Comparison of ENCODE assay signal across 8 cellular contexts in the genomic region with DNA sequence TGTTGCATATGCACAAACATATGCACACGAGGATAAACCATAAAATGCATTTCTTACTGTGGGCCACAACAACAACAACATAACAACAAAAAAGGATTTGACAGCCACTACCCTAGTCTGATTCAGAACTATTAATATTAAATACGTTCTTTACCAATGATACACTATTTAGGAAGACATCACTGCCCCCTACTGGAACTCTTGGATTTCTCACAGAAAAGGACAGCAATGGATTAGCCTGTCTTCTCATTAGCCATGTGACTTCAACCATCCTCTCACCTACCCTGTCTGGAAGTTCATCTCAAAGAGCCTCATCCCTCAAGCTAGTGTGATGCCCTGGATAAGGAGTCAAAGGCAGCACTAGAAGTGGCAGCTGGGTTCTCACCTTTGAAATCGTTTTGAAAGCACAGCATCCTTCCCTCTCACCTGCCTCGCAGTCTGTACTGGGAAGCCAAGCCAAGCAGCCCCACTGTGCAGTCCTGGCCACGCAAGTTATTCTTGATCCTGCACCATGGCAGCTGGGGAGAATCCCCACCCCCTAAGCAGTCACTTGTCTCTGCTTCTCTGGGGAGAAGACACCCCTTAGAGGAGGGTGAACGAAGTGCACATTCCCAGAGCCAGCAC.
DNase-seq lines count a peak whose midpoint lies in the region; ATAC-seq and TF ChIP-seq lines count a peak whose summit lies in the region.

No MANE protein-coding gene starts in this region.

- no peaks in the 10 kb centered on the region for H3K9me2 ChIP-seq in GM23338 (ENCODE audit: insufficient read depth)

- H3K4me1 ChIP-seq in GM23338 (ENCODE audit: insufficient read depth) (no peaks in the 10 kb centered on the region), right cardiac atrium (ENCODE audit: control insufficient read depth, insufficient read depth, low read length) (peaks cover 1% of the 10 kb centered on the region)

- H3K4me1 Mint-ChIP-seq in activated CD8-positive, alpha-beta memory T cell treated with anti-CD3 and anti-CD28 coated beads, Interleukin-2, amount 10 ng/mL, durations not matched to agents 7 days and 5 days = no peaks in the 10 kb centered on the region
- peaks cover 5% of the 10 kb centered on the region; the same call in 2 of the 3 replicates for H3K4me1 Mint-ChIP-seq in GM23338
- no peaks in the 10 kb centered on the region for H3K4me1 Mint-ChIP-seq in activated CD8-positive, alpha-beta T cell treated with anti-CD3 and anti-CD28 coated beads for 36 hours (ENCODE audit: low read depth)
- H3K4me1 Mint-ChIP-seq in stimulated activated effector memory CD8-positive, alpha-beta T cell treated with anti-CD3 and anti-CD28 coated beads, Interleukin-12 subunit alpha, Interleukin-12 subunit beta, amount 100 ng/mL, for 72 hours = no peaks in the 10 kb centered on the region
- H3K4me1 Mint-ChIP-seq in T-helper 2 cell treated with Interferon-gamma antibody and Interleukin-4, amounts not matched to agents 5 μg/mL and 100 μg/mL, for 36 hours (ENCODE audit: low read depth) = no peaks in the 10 kb centered on the region

- CTCF ChIA-PET in activated CD8-positive, alpha-beta memory T cell treated with anti-CD3 and anti-CD28 coated beads, Interleukin-2, amount 10 ng/mL, durations not matched to agents 7 days and 5 days (lab: Charles Lee) = interaction anchor here (1.1 to 4.5 kb wide), 6 partner anchors 179 to 266 kb away, joined by 3 to 37 read pairs (median 4); no protein-coding TSS in a partner anchor
- CTCF ChIA-PET in activated CD8-positive, alpha-beta T cell treated with anti-CD3 and anti-CD28 coated beads for 36 hours (lab: Charles Lee) = interaction anchor here (0.7 to 18.7 kb wide), 6 partner anchors 9 to 262 kb away, joined by 3 to 296 read pairs (median 6); no protein-coding TSS in a partner anchor

- H3K79me2 ChIP-seq in GM23338 (replicated peaks; ENCODE audit: insufficient read depth) = no peaks in the 10 kb centered on the region

- H3K36me3 ChIP-seq in GM23338 (ENCODE audit: insufficient read depth) = no peaks in the 10 kb centered on the region

- no peak overlapping the region for H3K27ac Mint-ChIP-seq in activated CD8-positive, alpha-beta memory T cell treated with anti-CD3 and anti-CD28 coated beads, Interleukin-2, amount 10 ng/mL, durations not matched to agents 7 days and 5 days
- H3K27ac Mint-ChIP-seq in GM23338 = no peak overlapping the region
- no peak overlapping the region for H3K27ac Mint-ChIP-seq in activated CD8-positive, alpha-beta T cell treated with anti-CD3 and anti-CD28 coated beads for 36 hours
- no peak overlapping the region for H3K27ac Mint-ChIP-seq in stimulated activated effector memory CD8-positive, alpha-beta T cell treated with anti-CD3 and anti-CD28 coated beads, Interleukin-12 subunit alpha, Interleukin-12 subunit beta, amount 100 ng/mL, for 72 hours
- no peak overlapping the region for H3K27ac Mint-ChIP-seq in T-helper 2 cell treated with Interferon-gamma antibody and Interleukin-4, amounts not matched to agents 5 μg/mL and 100 μg/mL, for 36 hours

- H3K4me3 ChIP-seq in GM23338 (no peak overlapping the region), right cardiac atrium (ENCODE audit: low read length) (no peak overlapping the region)

- WGBS in right cardiac atrium = 65% methylated on average over 6 of the region's 6 CpGs

- H2AFZ ChIP-seq in GM23338 = no peak overlapping the region

- POLR2A ChIA-PET in activated CD8-positive, alpha-beta T cell treated with anti-CD3 and anti-CD28 coated beads for 36 hours (lab: Charles Lee) = no interaction called here

- no peak overlapping the region for H3K4me3 Mint-ChIP-seq in activated CD8-positive, alpha-beta memory T cell treated with anti-CD3 and anti-CD28 coated beads, Interleukin-2, amount 10 ng/mL, durations not matched to agents 7 days and 5 days
- no peak overlapping the region for H3K4me3 Mint-ChIP-seq in GM23338
- H3K4me3 Mint-ChIP-seq in activated CD8-positive, alpha-beta T cell treated with anti-CD3 and anti-CD28 coated beads for 36 hours = no peak overlapping the region
- no peak overlapping the region for H3K4me3 Mint-ChIP-seq in stimulated activated effector memory CD8-positive, alpha-beta T cell treated with anti-CD3 and anti-CD28 coated beads, Interleukin-12 subunit alpha, Interleukin-12 subunit beta, amount 100 ng/mL, for 72 hours
- no peak overlapping the region for H3K4me3 Mint-ChIP-seq in T-helper 2 cell treated with Interferon-gamma antibody and Interleukin-4, amounts not matched to agents 5 μg/mL and 100 μg/mL, for 36 hours

- H3K36me3 Mint-ChIP-seq in activated CD8-positive, alpha-beta memory T cell treated with anti-CD3 and anti-CD28 coated beads, Interleukin-2, amount 10 ng/mL, durations not matched to agents 7 days and 5 days = no peaks in the 10 kb centered on the region
- H3K36me3 Mint-ChIP-seq in GM23338 (ENCODE audit: low read depth) = no peaks in the 10 kb centered on the region
- H3K36me3 Mint-ChIP-seq in activated CD8-positive, alpha-beta T cell treated with anti-CD3 and anti-CD28 coated beads for 36 hours (ENCODE audit: low read depth) = no peaks in the 10 kb centered on the region
- H3K36me3 Mint-ChIP-seq in stimulated activated effector memory CD8-positive, alpha-beta T cell treated with anti-CD3 and anti-CD28 coated beads, Interleukin-12 subunit alpha, Interleukin-12 subunit beta, amount 100 ng/mL, for 72 hours = no peaks in the 10 kb centered on the region
- H3K36me3 Mint-ChIP-seq in T-helper 2 cell treated with Interferon-gamma antibody and Interleukin-4, amounts not matched to agents 5 μg/mL and 100 μg/mL, for 36 hours (ENCODE audit: low read depth) = no peaks in the 10 kb centered on the region

- no peaks in the 10 kb centered on the region for H4K20me1 ChIP-seq in GM23338 (replicated peaks; ENCODE audit: insufficient read depth)

- H3K9me3 Mint-ChIP-seq in activated CD8-positive, alpha-beta memory T cell treated with anti-CD3 and anti-CD28 coated beads, Interleukin-2, amount 10 ng/mL, durations not matched to agents 7 days and 5 days (ENCODE audit: low read depth) = no peaks in the 10 kb centered on the region
- H3K9me3 Mint-ChIP-seq in GM23338 = no peaks in the 10 kb centered on the region
- H3K9me3 Mint-ChIP-seq in activated CD8-positive, alpha-beta T cell treated with anti-CD3 and anti-CD28 coated beads for 36 hours = no peaks in the 10 kb centered on the region
- no peaks in the 10 kb centered on the region for H3K9me3 Mint-ChIP-seq in stimulated activated effector memory CD8-positive, alpha-beta T cell treated with anti-CD3 and anti-CD28 coated beads, Interleukin-12 subunit alpha, Interleukin-12 subunit beta, amount 100 ng/mL, for 72 hours
- H3K9me3 Mint-ChIP-seq in T-helper 2 cell treated with Interferon-gamma antibody and Interleukin-4, amounts not matched to agents 5 μg/mL and 100 μg/mL, for 36 hours = no peaks in the 10 kb centered on the region

- H3K27ac ChIP-seq in GM23338 (ENCODE audit: low read depth) (no peak overlapping the region), right cardiac atrium (ENCODE audit: low read length) (no peak overlapping the region)

- peak; percentile 49 for DNase-seq in activated CD8-positive, alpha-beta memory T cell treated with anti-CD3 and anti-CD28 coated beads, Interleukin-2, amount 10 ng/mL, durations not matched to agents 7 days and 5 days
- DNase-seq in activated CD8-positive, alpha-beta memory T cell treated with anti-CD3 and anti-CD28 coated beads for 24 hours = no peak
- DNase-seq in GM23338 (ENCODE audit: low spot score) (peak; percentile 85), NCI-H187 treated with DMSO at 0.1 percent for 48 hours (lab: John Stamatoyannopoulos, UW) (peak; percentile 10), right cardiac atrium (no peak)
- DNase-seq in activated CD8-positive, alpha-beta T cell treated with anti-CD3 and anti-CD28 coated beads for 36 hours = peak; percentile 25
- DNase-seq in stimulated activated effector memory CD8-positive, alpha-beta T cell treated with anti-CD3 and anti-CD28 coated beads, Interleukin-12 subunit alpha, Interleukin-12 subunit beta, amount 100 ng/mL, for 72 hours (ENCODE audit: low spot score in 2 of 2) = peak; percentile 11 to 55
- DNase-seq in T-helper 2 cell treated with Interferon-gamma antibody and Interleukin-4, amounts not matched to agents 5 μg/mL and 100 μg/mL, for 36 hours (ENCODE audit: low spot score) = no peak

- intact Hi-C loops in activated CD8-positive, alpha-beta T cell treated with anti-CD3 and anti-CD28 coated beads for 36 hours (cut with micrococcal nuclease) = loop anchor here (2.0 kb wide), 1 partner anchor 265 kb away; no protein-coding TSS in a partner anchor
- intact Hi-C loops in right cardiac atrium (cut with DNase I) = loop anchor here in 2 of 4 donors (2.0 to 5.0 kb wide), 2 partner anchors 257 to 261 kb away; no protein-coding TSS in a partner anchor

- peaks cover 37% of the 10 kb centered on the region for H3K27me3 Mint-ChIP-seq in activated CD8-positive, alpha-beta memory T cell treated with anti-CD3 and anti-CD28 coated beads, Interleukin-2, amount 10 ng/mL, durations not matched to agents 7 days and 5 days
- no peaks in the 10 kb centered on the region for H3K27me3 Mint-ChIP-seq in GM23338 (ENCODE audit: insufficient read depth, low read depth, poor library complexity)
- peaks cover 30% of the 10 kb centered on the region for H3K27me3 Mint-ChIP-seq in activated CD8-positive, alpha-beta T cell treated with anti-CD3 and anti-CD28 coated beads for 36 hours
- H3K27me3 Mint-ChIP-seq in T-helper 2 cell treated with Interferon-gamma antibody and Interleukin-4, amounts not matched to agents 5 μg/mL and 100 μg/mL, for 36 hours (ENCODE audit: low read depth) = peaks cover 20% of the 10 kb centered on the region

- peak; percentile 69 for ATAC-seq in activated CD8-positive, alpha-beta memory T cell treated with anti-CD3 and anti-CD28 coated beads, Interleukin-2, amount 10 ng/mL, durations not matched to agents 7 days and 5 days
- peak; percentile 87 for ATAC-seq in GM23338
- peak; percentile 67 for ATAC-seq in activated CD8-positive, alpha-beta T cell treated with anti-CD3 and anti-CD28 coated beads for 36 hours
- ATAC-seq in right cardiac atrium = peak; percentile 50 to 64
- peak; percentile 73 for ATAC-seq in stimulated activated effector memory CD8-positive, alpha-beta T cell treated with anti-CD3 and anti-CD28 coated beads, Interleukin-12 subunit alpha, Interleukin-12 subunit beta, amount 100 ng/mL, for 72 hours

- H3K27me3 ChIP-seq in GM23338 (ENCODE audit: insufficient read depth) (no peaks in the 10 kb centered on the region), right cardiac atrium (ENCODE audit: control insufficient read depth, insufficient read depth) (no peaks in the 10 kb centered on the region)

- no peak overlapping the region for H3K4me2 ChIP-seq in GM23338

- TF ChIP-seq CTCF in GM23338 (conservative IDR thresholded peaks at IDR 0.05; ENCODE audit: low read depth in 2 of 2) = peak; percentile 73 to 74
- peak; percentile 71 for TF ChIP-seq CTCF in activated CD8-positive, alpha-beta T cell treated with anti-CD3 and anti-CD28 coated beads for 36 hours (IDR thresholded peaks at IDR 0.05)

- H3K9me3 ChIP-seq in right cardiac atrium (ENCODE audit: control insufficient read depth, low read length) = no peaks in the 10 kb centered on the region

- H3F3A ChIP-seq in GM23338 (replicated peaks; ENCODE audit: low read depth) = no peaks in the 10 kb centered on the region

TF ChIP-seq in GM23338, 12 proteins besides CTCF, POLR2A, EP300 and RAD21 (continues in another document):
- TF ChIP-seq ZNF114 (CRISPR knock-in tag; IDR thresholded peaks at IDR 0.05) = no peak
- TF ChIP-seq NANOG (IDR thresholded peaks at IDR 0.05; ENCODE audit: borderline replicate concordance) = no peak

Comparison
In these comparisons a context has a peak if more than half of its experiments do, and no peak if none do; other contexts are left out.
1. DNase-seq: peak in activated CD8-positive, alpha-beta memory T cell treated with anti-CD3 and anti-CD28 coated beads, Interleukin-2, amount 10 ng/mL, durations not matched to agents 7 days and 5 days (single experiment), GM23338 (single experiment), NCI-H187 treated with DMSO at 0.1 percent for 48 hours (single experiment), activated CD8-positive, alpha-beta T cell treated with anti-CD3 and anti-CD28 coated beads for 36 hours (single experiment) and stimulated activated effector memory CD8-positive, alpha-beta T cell treated with anti-CD3 and anti-CD28 coated beads, Interleukin-12 subunit alpha, Interleukin-12 subunit beta, amount 100 ng/mL, for 72 hours (2 of 2); none in activated CD8-positive, alpha-beta memory T cell treated with anti-CD3 and anti-CD28 coated beads for 24 hours (single experiment), right cardiac atrium (0 of 3) and T-helper 2 cell treated with Interferon-gamma antibody and Interleukin-4, amounts not matched to agents 5 μg/mL and 100 μg/mL, for 36 hours (single experiment).
2. Peak in every context shown above with its lines, with median percentiles within 50 percentile points of each other: ATAC-seq.